In genomic region chr13:66780814-66781213, GRCh38 we compare ENCODE assay signal across 1 cellular context.
TF ChIP-seq lines count a peak whose summit lies in the region.

No MANE protein-coding gene starts in this region.

TF ChIP-seq in SK-N-SH treated with all-trans-retinoic acid at 6 μM for 48 hours, 23 proteins besides CTCF, POLR2A, EP300 and RAD21 (continued from another document):
- TF ChIP-seq PPARA (CRISPR knock-in tag; IDR thresholded peaks at IDR 0.05; ENCODE audit: borderline replicate concordance) (no peak), ZC3H10 (CRISPR knock-in tag; IDR thresholded peaks at IDR 0.05) (no peak), ZFP3 (CRISPR knock-in tag; IDR thresholded peaks at IDR 0.05) (no peak), CSDC2 (CRISPR knock-in tag; IDR thresholded peaks at IDR 0.05) (no peak)
